1 cellular context compared by ENCODE assay signal in genomic region chr1:55428944-55429931, GRCh38.
TF ChIP-seq lines count a peak whose summit lies in the region.

No MANE protein-coding gene starts in this region.

TF ChIP-seq in HepG2, 621 proteins besides CTCF, POLR2A, EP300 and RAD21 (continued from another document and continues in another):
- TF ChIP-seq ZNF318 (CRISPR knock-in tag; IDR thresholded peaks at IDR 0.05) (no peak), AHDC1 (CRISPR knock-in tag; IDR thresholded peaks at IDR 0.05; ENCODE audit: borderline replicate concordance) (peak; percentile 97), MATR3 (CRISPR knock-in tag; IDR thresholded peaks at IDR 0.05) (no peak), PREB (CRISPR knock-in tag; IDR thresholded peaks at IDR 0.05) (no peak), HIC2 (CRISPR knock-in tag; IDR thresholded peaks at IDR 0.05; ENCODE audit: low read depth) (no peak), ZNF687 (CRISPR knock-in tag; IDR thresholded peaks at IDR 0.05) (no peak; the same call in 1 of the 2 replicates), ZNF567 (CRISPR knock-in tag; IDR thresholded peaks at IDR 0.05; ENCODE audit: borderline replicate concordance) (no peak), ZSCAN5A (CRISPR knock-in tag; IDR thresholded peaks at IDR 0.05; ENCODE audit: borderline replicate concordance) (no peak; the same call in 1 of the 2 replicates), ZNF784 (CRISPR knock-in tag; IDR thresholded peaks at IDR 0.05; ENCODE audit: borderline replicate concordance) (no peak), TBL1XR1 (IDR thresholded peaks at IDR 0.05; ENCODE audit: borderline replicate concordance, low read length, partially characterized antibody) (peak; percentile 99), ZBTB37 (CRISPR knock-in tag; IDR thresholded peaks at IDR 0.05) (no peak), SIX1 (CRISPR knock-in tag; IDR thresholded peaks at IDR 0.05; ENCODE audit: borderline replicate concordance) (peak; percentile 96; the same call in 1 of the 2 replicates), ASH2L (IDR thresholded peaks at IDR 0.05; ENCODE audit: insufficient read length, low read depth, low read length) (no peak), MXD3 (CRISPR knock-in tag; IDR thresholded peaks at IDR 0.05) (peak; percentile 41; the same call in 1 of the 2 replicates), ZNF75D (CRISPR knock-in tag; IDR thresholded peaks at IDR 0.05; ENCODE audit: borderline replicate concordance) (no peak), NFIC (IDR thresholded peaks at IDR 0.05; ENCODE audit: low read length) (peak; percentile 95), MZF1 (CRISPR knock-in tag; IDR thresholded peaks at IDR 0.05; ENCODE audit: borderline replicate concordance) (no peak), ZNF7 (CRISPR knock-in tag; IDR thresholded peaks at IDR 0.05) (no peak; the same call in 1 of the 2 replicates), ZNF34 (CRISPR knock-in tag; IDR thresholded peaks at IDR 0.05; ENCODE audit: borderline replicate concordance) (0 out of 2 replicates have a peak, but pooled peaks have one; percentile 2), ZSCAN22 (CRISPR knock-in tag; IDR thresholded peaks at IDR 0.05) (no peak), KLF9 (CRISPR knock-in tag; IDR thresholded peaks at IDR 0.05; ENCODE audit: low read depth) (0 out of 2 replicates have a peak, but pooled peaks have one; percentile 31), ARHGAP35 (CRISPR knock-in tag; IDR thresholded peaks at IDR 0.05; ENCODE audit: borderline replicate concordance) (no peak), ZNF263 (CRISPR knock-in tag; IDR thresholded peaks at IDR 0.05) (no peak), KAT8 (CRISPR knock-in tag; IDR thresholded peaks at IDR 0.05) (peak; percentile 81), TOPORS (CRISPR knock-in tag; IDR thresholded peaks at IDR 0.05) (no peak)
